In genomic region chr7:128409435-128410091, GRCh38 we compare ENCODE assay signal across 8 cellular contexts. TPM values are rescaled to one million over a fixed set of nuclear protein-coding genes. Genes with fewer than 3 reads are reported as not detected.
A peak's percentile ranks its signal among the peaks of the same experiment; 100 is the strongest.
DNase-seq lines count a peak whose midpoint lies in the region; ATAC-seq and TF ChIP-seq lines count a peak whose summit lies in the region.

Gene IMPDH1, minus strand, starts transcription at chr7:128409982. Its CDS starts 81 bp downstream, at chr7:128409901.

- H3K4me1 ChIP-seq in left lung: peaks cover 24 to 54% of the 10 kb centered on the region in 2 donors

- ATAC-seq in HG02852 (IDR thresholded peaks at IDR 0.05; ENCODE audit: unreplicated experiment): peak; percentile 78
- ATAC-seq in left lung: peak; percentile 94

- DNase-seq in GM13977 (ENCODE audit: low spot score): peak; percentile 97
- peak; percentile 70 for DNase-seq in NCI-H2171 treated with DMSO at 0.1 percent for 48 hours (lab: John Stamatoyannopoulos, UW)
- peak; percentile 81 to 88 for DNase-seq in activated CD4-positive, alpha-beta T cell treated with anti-CD3 and anti-CD28 coated beads for 24 hours (ENCODE audit: low read depth in 2 of 2)
- DNase-seq in coronary artery (ENCODE audit: low spot score): peak; percentile 94
- peak; percentile 93 to 99 for DNase-seq in left lung
- peak; percentile 79 for DNase-seq in stimulated activated CD4-positive, alpha-beta T cell treated with anti-CD3 and anti-CD28 coated beads, Interleukin-2, amount 100 ng/mL, for 4 hours (ENCODE audit: low read depth)

- intact Hi-C loops in left lung (cut with DNase I): no loop called here

- H3K4me3 ChIP-seq in coronary artery: peak within 1 kb of the TSS; percentile 76
- H3K4me3 ChIP-seq in left lung: peak within 1 kb of the TSS; percentile 69 to 76

- in situ Hi-C loops in GM13977 (cut with MboI; ENCODE audit: low pct_unique_long_range_greater_than_20kb, low sequenced_read_pairs, unreplicated experiment): no loop called here

- H3K27ac ChIP-seq in 22Rv1 (peak within 1 kb of the TSS; percentile 91), coronary artery (peak within 1 kb of the TSS; percentile 93), left lung (peak within 1 kb of the TSS; percentile 95)

- 0 out of 2 replicates have a peak, but pooled peaks have one; percentile 3 for TF ChIP-seq CTCF in 22Rv1 (IDR thresholded peaks at IDR 0.05)
- TF ChIP-seq CTCF in GM13977 (IDR thresholded peaks at IDR 0.05; ENCODE audit: extremely low read depth, insufficient read depth, missing control alignments): no peak
- no peak for TF ChIP-seq CTCF in coronary artery (IDR thresholded peaks at IDR 0.05)
- TF ChIP-seq CTCF in left lung (IDR thresholded peaks at IDR 0.05): no peak

- H3K9me3 ChIP-seq in left lung: no peaks in the 10 kb centered on the region

- H3K36me3 ChIP-seq in left lung: peaks cover 0 to 1% of the 10 kb centered on the region in 2 donors

- H3K27me3 ChIP-seq in left lung: no peaks in the 10 kb centered on the region

RNA-seq across cellular contexts. Expression of gene IMPDH1, which starts in this region (rescaled TPM):
- 100 to 1,000 TPM in 1 of 2 donors, 10 to 100 TPM in 1; 60.6 to 106 TPM for total RNA-seq in left lung

Comparison
In these comparisons a context has a peak if more than half of its experiments do, and no peak if none do; other contexts are left out.
1. Peak in every context shown above with its lines: DNase-seq, ATAC-seq, H3K4me3 ChIP-seq and H3K27ac ChIP-seq.